In genomic region chr16:89224665-89225064, GRCh38 we compare ENCODE assay signal across 33 cellular contexts. TPM values are rescaled to one million over a fixed set of nuclear protein-coding genes. Genes with fewer than 3 reads are reported as not detected.
"Had no signal": no experiment of that assay in that cellular context is flagged by ENCODE, and none has a peak within 500 bp of the region (broad histone marks: within the 10 kb centered on the region; RNA-seq: fewer than 3 reads in every experiment).

No MANE protein-coding gene starts in this region.

- DNase-seq: naive thymus-derived CD4-positive, alpha-beta T cell; natural killer cell; occipital lobe; psoas muscle; right cardiac atrium; right lobe of liver; sigmoid colon; small intestine; stimulated activated CD4-positive, alpha-beta T cell treated with anti-CD3 and anti-CD28 coated beads, Interleukin-15, amount 100 ng/mL, for 24 hours; stimulated activated CD4-positive, alpha-beta T cell treated with anti-CD3 and anti-CD28 coated beads, Interleukin-2, amount 100 ng/mL, for 24 hours; stimulated activated CD4-positive, alpha-beta T cell treated with anti-CD3 and anti-CD28 coated beads, Interleukin-2, amount 100 ng/mL, for 48 hours; stimulated activated CD4-positive, alpha-beta T cell treated with anti-CD3 and anti-CD28 coated beads, Interleukin-4, amount 100 ng/mL, for 24 hours; stimulated activated naive CD4-positive, alpha-beta T cell; stimulated activated naive CD8-positive, alpha-beta T cell treated with anti-CD3 and anti-CD28 coated beads, Interleukin-15, amount 100 ng/mL, for 72 hours; stimulated activated naive CD8-positive, alpha-beta T cell treated with anti-CD3 and anti-CD28 coated beads, Interleukin-15, Interleukin-2, amounts not matched to agents 100 U/mL and 50 U/mL, for 24 hours; substantia nigra; testis; tibial artery; transverse colon; upper lobe of right lung; uterus had no signal

- FAIRE-seq: small intestine had no signal

- H3K27ac Mint-ChIP-seq: natural killer cell; nephron; progenitor cell of endocrine pancreas; stimulated activated memory B cell treated with anti-CD40 and anti-IgM and Interleukin-4, amounts not matched to agents 10 μg/mL and 1 μg/mL and 100 μg/mL, for 72 hours; stimulated activated naive CD8-positive, alpha-beta T cell treated with anti-CD3 and anti-CD28 coated beads, Interleukin-15, amount 100 ng/mL, for 72 hours; type B pancreatic cell had no signal

- H3K27me3 Mint-ChIP-seq: naive thymus-derived CD4-positive, alpha-beta T cell; progenitor cell of endocrine pancreas; stimulated activated memory B cell treated with anti-CD40 and anti-IgM and Interleukin-4, amounts not matched to agents 10 μg/mL and 1 μg/mL and 100 μg/mL, for 72 hours; stimulated activated naive CD8-positive, alpha-beta T cell treated with anti-CD3 and anti-CD28 coated beads, Interleukin-15, amount 100 ng/mL, for 72 hours; type B pancreatic cell had no signal

- H3K27me3 ChIP-seq: ovary, right lobe of liver, sigmoid colon, suprapubic skin, testis, tibial artery, transverse colon, upper lobe of right lung, uterus had no signal

- H3K9me3 ChIP-seq: ovary, psoas muscle, suprapubic skin, testis, tibial artery, upper lobe of right lung, uterus had no signal

- H3K9me3 Mint-ChIP-seq: natural killer cell had no signal

- H3K9ac ChIP-seq: parathyroid adenoma had no signal

- H3K4me1 Mint-ChIP-seq: nephron; neural crest cell; stimulated activated naive CD8-positive, alpha-beta T cell treated with anti-CD3 and anti-CD28 coated beads, Interleukin-15, amount 100 ng/mL, for 72 hours had no signal

- H2AFZ ChIP-seq: parathyroid adenoma had no signal

- H3K36me3 ChIP-seq: ovary, uterus had no signal

- ATAC-seq: naive thymus-derived CD4-positive, alpha-beta T cell; natural killer cell; psoas muscle; right cardiac atrium; right lobe of liver; stimulated activated memory B cell treated with anti-CD40 and anti-IgM and Interleukin-4, amounts not matched to agents 10 μg/mL and 1 μg/mL and 100 μg/mL, for 72 hours; stimulated activated naive CD8-positive, alpha-beta T cell treated with anti-CD3 and anti-CD28 coated beads, Interleukin-15, amount 100 ng/mL, for 72 hours; stimulated activated naive CD8-positive, alpha-beta T cell treated with anti-CD3 and anti-CD28 coated beads, Interleukin-15, Interleukin-2, amounts not matched to agents 100 U/mL and 50 U/mL, for 24 hours; upper lobe of right lung had no signal

- H3K4me3 ChIP-seq: ovary, psoas muscle, right lobe of liver, sigmoid colon, suprapubic skin, testis, tibial artery, transverse colon, upper lobe of right lung, uterus had no signal

- H3K27ac ChIP-seq: ovary, parathyroid adenoma, psoas muscle, right lobe of liver, sigmoid colon, suprapubic skin, testis, tibial artery, transverse colon, upper lobe of right lung, uterus had no signal

- H3K4me1 ChIP-seq: parathyroid adenoma, psoas muscle, right lobe of liver, sigmoid colon, suprapubic skin, testis, tibial artery, upper lobe of right lung, uterus had no signal

- H3K4me3 Mint-ChIP-seq: naive thymus-derived CD4-positive, alpha-beta T cell; natural killer cell; nephron; neural crest cell; stimulated activated memory B cell treated with anti-CD40 and anti-IgM and Interleukin-4, amounts not matched to agents 10 μg/mL and 1 μg/mL and 100 μg/mL, for 72 hours; stimulated activated naive CD8-positive, alpha-beta T cell treated with anti-CD3 and anti-CD28 coated beads, Interleukin-15, amount 100 ng/mL, for 72 hours; type B pancreatic cell had no signal

RNA-seq across cellular contexts. Expression of gene SLC22A31, which starts 24.3 kb away (rescaled TPM):
- total RNA-seq: occipital lobe, osteoblast, psoas muscle, renal cortical epithelial cell, sigmoid colon, skeletal muscle tissue, urinary bladder, uterus had no signal

RNA-seq across cellular contexts. Expression of gene CDH15, which starts 53.1 kb away (rescaled TPM):
- total RNA-seq: naive thymus-derived CD4-positive, alpha-beta T cell; neural crest cell; progenitor cell of endocrine pancreas; renal cortical epithelial cell; sigmoid colon; transverse colon had no signal
- polyA plus RNA-seq: naive thymus-derived CD4-positive, alpha-beta T cell had no signal
